ENCODE assay signal across 23 cellular contexts in the genomic region with DNA sequence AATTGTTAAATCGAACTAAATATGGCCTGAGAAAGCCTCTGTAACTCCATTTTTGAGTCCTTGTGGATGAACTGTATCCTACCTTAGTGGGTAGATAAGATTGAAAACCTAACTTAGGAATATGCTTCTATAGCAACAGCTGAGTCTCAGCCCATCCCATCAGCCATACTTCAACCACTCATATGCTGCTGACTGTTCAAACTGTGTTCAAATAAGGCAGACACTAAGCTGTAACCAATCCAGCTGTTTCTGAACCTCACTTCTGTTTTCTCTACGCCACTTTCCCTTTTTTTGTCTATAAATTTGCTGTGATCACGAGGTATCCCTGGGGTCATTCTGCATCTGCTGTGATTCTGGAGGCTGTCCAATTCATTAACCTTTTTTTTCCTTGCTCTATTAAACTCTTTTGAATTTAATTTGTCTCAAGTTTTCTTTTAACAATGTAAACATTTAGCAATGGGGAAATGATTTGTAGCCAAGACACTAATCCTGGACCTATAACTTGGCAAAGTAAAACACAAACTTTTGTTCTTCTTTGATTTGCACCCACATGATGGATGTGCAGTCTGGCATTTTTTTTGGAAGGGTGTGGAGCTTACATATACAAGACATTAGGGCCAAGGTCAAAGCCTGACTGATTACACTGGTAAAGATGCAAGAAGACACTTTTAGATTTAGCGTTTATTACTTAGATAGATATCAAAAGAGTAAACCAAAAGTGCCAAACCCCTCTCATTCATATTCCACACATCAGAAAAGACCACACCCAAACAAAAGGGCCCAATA. TPM values are rescaled to one million over a fixed set of nuclear protein-coding genes. Genes with fewer than 3 reads are reported as not detected.
"Had no signal": no experiment of that assay in that cellular context is flagged by ENCODE, and none has a peak within 500 bp of the region (broad histone marks: within the 10 kb centered on the region; RNA-seq: fewer than 3 reads in every experiment).

No MANE protein-coding gene starts in this region.

- H3K9me3 Mint-ChIP-seq: activated CD4-positive, alpha-beta memory T cell treated with anti-CD3 and anti-CD28 coated beads for 36 hours; activated naive CD4-positive, alpha-beta T cell treated with anti-CD3 and anti-CD28 coated beads, Interleukin-2, amount 10 ng/mL, durations not matched to agents 7 days and 5 days; naive thymus-derived CD8-positive, alpha-beta T cell; stimulated activated naive B cell treated with anti-CD40 and anti-IgM and Interleukin-4, amounts not matched to agents 10 μg/mL and 1 μg/mL and 100 μg/mL, for 72 hours had no signal

- H3K27ac Mint-ChIP-seq: activated CD4-positive, alpha-beta memory T cell treated with anti-CD3 and anti-CD28 coated beads for 36 hours; activated naive CD4-positive, alpha-beta T cell treated with anti-CD3 and anti-CD28 coated beads, Interleukin-2, amount 10 ng/mL, durations not matched to agents 7 days and 5 days; naive thymus-derived CD8-positive, alpha-beta T cell; stimulated activated naive B cell treated with anti-CD40 and anti-IgM and Interleukin-4, amounts not matched to agents 10 μg/mL and 1 μg/mL and 100 μg/mL, for 72 hours; T-helper 17 cell had no signal

- H3K36me3 ChIP-seq: lower lobe of right lung, transverse colon, uterus had no signal

- H3K4me1 ChIP-seq: uterus had no signal

- H3K4me3 Mint-ChIP-seq: activated CD4-positive, alpha-beta memory T cell treated with anti-CD3 and anti-CD28 coated beads for 36 hours; activated naive CD4-positive, alpha-beta T cell treated with anti-CD3 and anti-CD28 coated beads, Interleukin-2, amount 10 ng/mL, durations not matched to agents 7 days and 5 days; naive thymus-derived CD8-positive, alpha-beta T cell; stimulated activated naive B cell treated with anti-CD40 and anti-IgM and Interleukin-4, amounts not matched to agents 10 μg/mL and 1 μg/mL and 100 μg/mL, for 72 hours; T-helper 17 cell had no signal

- ATAC-seq: lower lobe of right lung; naive thymus-derived CD8-positive, alpha-beta T cell; sciatic nerve; stimulated activated naive B cell treated with anti-CD40 and anti-IgM and Interleukin-4, amounts not matched to agents 10 μg/mL and 1 μg/mL and 100 μg/mL, for 72 hours; T-helper 17 cell had no signal

- H3K4me1 Mint-ChIP-seq: activated naive CD4-positive, alpha-beta T cell treated with anti-CD3 and anti-CD28 coated beads, Interleukin-2, amount 10 ng/mL, durations not matched to agents 7 days and 5 days; naive thymus-derived CD8-positive, alpha-beta T cell; stimulated activated naive B cell treated with anti-CD40 and anti-IgM and Interleukin-4, amounts not matched to agents 10 μg/mL and 1 μg/mL and 100 μg/mL, for 72 hours had no signal

- H3K4me3 ChIP-seq: lower lobe of right lung, transverse colon, uterus had no signal

- H3K36me3 Mint-ChIP-seq: activated CD4-positive, alpha-beta memory T cell treated with anti-CD3 and anti-CD28 coated beads for 36 hours; activated naive CD4-positive, alpha-beta T cell treated with anti-CD3 and anti-CD28 coated beads, Interleukin-2, amount 10 ng/mL, durations not matched to agents 7 days and 5 days; naive thymus-derived CD8-positive, alpha-beta T cell; stimulated activated naive B cell treated with anti-CD40 and anti-IgM and Interleukin-4, amounts not matched to agents 10 μg/mL and 1 μg/mL and 100 μg/mL, for 72 hours had no signal

- H3K27me3 ChIP-seq: transverse colon, uterus had no signal

- DNase-seq: activated CD4-positive, alpha-beta memory T cell treated with anti-CD3 and anti-CD28 coated beads for 36 hours; activated CD4-positive, alpha-beta T cell treated with anti-CD3 and anti-CD28 coated beads for 48 hours; activated CD4-positive, CD25-positive, alpha-beta regulatory T cell; activated effector memory CD4-positive, alpha-beta T cell treated with anti-CD3 and anti-CD28 coated beads, Interleukin-2, amount 50 U/mL, for 16 hours; activated naive CD4-positive, alpha-beta T cell treated with anti-CD3 and anti-CD28 coated beads, Interleukin-2, amount 10 ng/mL, durations not matched to agents 7 days and 5 days; amygdala; erythroblast; foreskin melanocyte; lower lobe of right lung; naive thymus-derived CD8-positive, alpha-beta T cell; small intestine; stimulated activated CD8-positive, alpha-beta memory T cell treated with anti-CD3 and anti-CD28 coated beads, Interleukin-4, amount 100 ng/mL, for 48 hours; stimulated activated naive B cell treated with anti-CD40 and anti-IgM and Interleukin-4, amounts not matched to agents 10 μg/mL and 1 μg/mL and 100 μg/mL, for 72 hours; T-helper 17 cell; transverse colon; uterus had no signal

- H3K9me3 ChIP-seq: lower lobe of right lung, transverse colon, uterus had no signal

- H3K27me3 Mint-ChIP-seq: activated CD4-positive, alpha-beta memory T cell treated with anti-CD3 and anti-CD28 coated beads for 36 hours; activated naive CD4-positive, alpha-beta T cell treated with anti-CD3 and anti-CD28 coated beads, Interleukin-2, amount 10 ng/mL, durations not matched to agents 7 days and 5 days had no signal

- H3K27ac ChIP-seq: lower lobe of right lung, transverse colon, uterus had no signal

RNA-seq across cellular contexts. Expression of a gene that starts 14.9 kb away (rescaled TPM):
- total RNA-seq: activated CD4-positive, alpha-beta memory T cell treated with anti-CD3 and anti-CD28 coated beads for 36 hours; cerebellum; mesenteric fat pad; naive thymus-derived CD8-positive, alpha-beta T cell; osteoblast; posterior vena cava; renal cortical epithelial cell; T-helper 17 cell; temporal lobe; transverse colon; uterus had no signal

RNA-seq across cellular contexts. Expression of a gene that starts 32.1 kb away (rescaled TPM):
- total RNA-seq: activated CD4-positive, alpha-beta memory T cell treated with anti-CD3 and anti-CD28 coated beads for 36 hours; cerebellum; lower lobe of right lung; naive thymus-derived CD8-positive, alpha-beta T cell; osteoblast; T-helper 17 cell; uterus had no signal

RNA-seq across cellular contexts. Expression of a gene that starts 42.7 kb away (rescaled TPM):
- total RNA-seq: activated CD4-positive, alpha-beta memory T cell treated with anti-CD3 and anti-CD28 coated beads for 36 hours; cerebellum; lower lobe of right lung; mesenteric fat pad; naive thymus-derived CD8-positive, alpha-beta T cell; osteoblast; sciatic nerve; T-helper 17 cell; temporal lobe; transverse colon; uterus had no signal
